26 cellular contexts compared by ENCODE assay signal in the genomic region with DNA sequence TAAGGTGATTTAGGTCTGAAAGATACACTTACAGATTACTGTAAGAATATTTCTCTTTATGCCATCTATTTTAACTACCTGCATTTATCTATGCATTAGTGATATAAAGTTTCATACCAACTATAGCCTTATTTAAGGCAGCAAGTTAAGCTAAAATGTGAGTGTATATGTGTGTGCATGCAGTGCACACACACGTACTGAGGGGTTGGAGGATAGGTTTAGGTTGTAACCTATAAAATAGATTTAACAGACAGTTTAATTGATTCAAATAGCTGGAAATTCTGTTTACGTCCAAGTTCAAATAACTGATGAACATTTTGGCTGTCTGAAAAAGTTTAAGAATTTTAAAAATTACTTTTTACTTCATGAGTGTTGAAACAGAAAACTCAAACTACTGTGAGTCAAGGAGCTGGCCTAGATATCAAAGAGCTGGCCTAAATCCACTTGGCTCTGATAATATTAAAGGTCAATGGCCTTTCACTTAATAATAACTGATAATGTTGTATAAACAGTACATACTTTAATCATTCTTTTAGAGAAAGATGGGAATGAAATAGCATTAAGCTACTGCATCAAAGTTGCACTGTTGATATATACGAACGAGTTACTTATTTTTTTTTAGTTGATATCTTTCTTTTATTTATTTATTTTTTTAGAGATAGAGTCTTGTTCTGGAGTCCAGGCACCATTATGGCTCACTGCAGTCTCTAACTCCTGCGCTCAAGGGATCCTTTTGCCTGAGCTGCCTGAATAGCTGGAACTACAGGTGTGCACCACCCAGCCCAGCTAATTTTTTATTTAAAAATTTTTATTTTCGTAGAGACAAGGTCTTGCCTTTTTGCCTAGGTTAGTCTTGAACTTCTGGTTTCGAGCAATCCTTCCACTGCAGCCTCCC. TPM values are rescaled to one million over a fixed set of nuclear protein-coding genes. Genes with fewer than 3 reads are reported as not detected.
A peak's percentile ranks its signal among the peaks of the same experiment; 100 is the strongest.
DNase-seq lines count a peak whose midpoint lies in the region; ATAC-seq, FAIRE-seq and TF ChIP-seq lines count a peak whose summit lies in the region.
"Had no signal": no experiment of that assay in that cellular context is flagged by ENCODE, and none has a peak within 500 bp of the region (broad histone marks: within the 10 kb centered on the region; RNA-seq: fewer than 3 reads in every experiment).

No MANE protein-coding gene starts in this region.

- TF ChIP-seq EP300 in SK-N-SH (IDR thresholded peaks at IDR 0.05; ENCODE audit: borderline replicate concordance in 1 of 2, low read depth in 1 of 2, low read length in 1 of 2): no peak

- H3K4me1 ChIP-seq in SK-N-SH (ENCODE audit: control insufficient read depth in 1 of 2, insufficient read depth in 2 of 2, low read depth in 1 of 2, low read length in 1 of 2): no peaks in the 10 kb centered on the region
- H3K4me1 ChIP-seq in left lung: peaks cover 0 to 5% of the 10 kb centered on the region in 2 donors
- H3K4me1 ChIP-seq in pancreas: peaks cover 0 to 26% (median 25%) of the 10 kb centered on the region in 3 donors
- H3K4me1 ChIP-seq: BE2C had no signal

- FAIRE-seq in pancreas (lab: Jason Lieb, UNC): no peak
- FAIRE-seq: GM18507, H1 had no signal

- no peaks in the 10 kb centered on the region for H3F3A ChIP-seq in SK-N-SH (replicated peaks; ENCODE audit: insufficient read depth)

- CTCF ChIA-PET in SK-N-SH (lab: Yijun Ruan, JAX): no interaction called here

- H3K4me3 ChIP-seq in SK-N-SH (ENCODE audit: low read depth in 2 of 2, low read length in 1 of 2) (no peak overlapping the region), choroid plexus epithelial cell (ENCODE audit: low read depth, low read length) (no peak overlapping the region), left lung (no peak overlapping the region), pancreas (no peak overlapping the region)
- H3K4me3 ChIP-seq: PC-9 had no signal

- no peaks in the 10 kb centered on the region for H3K79me2 ChIP-seq in SK-N-SH (ENCODE audit: insufficient read depth)

- POLR2A ChIA-PET in SK-N-SH (lab: Yijun Ruan, JAX): no interaction called here

- H3K9ac ChIP-seq in SK-N-SH: no peak overlapping the region
- H3K9ac ChIP-seq: KMS-11 had no signal

- H3K36me3 ChIP-seq in SK-N-SH (replicated peaks in 1 of 2; ENCODE audit: control insufficient read depth in 1 of 2, insufficient read depth in 2 of 2, low read length in 1 of 2) (no peaks in the 10 kb centered on the region), left lung (no peaks in the 10 kb centered on the region), pancreas (no peaks in the 10 kb centered on the region)

- ATAC-seq in SK-N-SH treated with all-trans-retinoic acid at 6 μM for 48 hours: no peak
- ATAC-seq in left lung: peak; percentile 83
- ATAC-seq in pancreas: peak; percentile 93 to 98 (median 94)
- no peak for ATAC-seq in HG03196 (IDR thresholded peaks at IDR 0.05; ENCODE audit: unreplicated experiment)

- H3K27me3 ChIP-seq in SK-N-SH (ENCODE audit: insufficient read depth) (no peaks in the 10 kb centered on the region), left lung (no peaks in the 10 kb centered on the region), pancreas (no peaks in the 10 kb centered on the region)
- H3K27me3 ChIP-seq: BE2C had no signal

- no peaks in the 10 kb centered on the region for H3K9me2 ChIP-seq in SK-N-SH

- no peak for TF ChIP-seq RAD21 in SK-N-SH (IDR thresholded peaks at IDR 0.05; ENCODE audit: low read length)

- no peak overlapping the region for H3K4me2 ChIP-seq in SK-N-SH
- H3K4me2 ChIP-seq: KMS-11, PC-9 had no signal

- H2AFZ ChIP-seq in SK-N-SH (ENCODE audit: low read depth): 0 out of 2 replicates have a peak overlapping the region, but pooled peaks have one; percentile 1
- H2AFZ ChIP-seq: PC-9 had no signal

- DNase-seq in SK-N-SH (no peak), choroid plexus epithelial cell (ENCODE audit: low read depth) (peak; percentile 5), left lung (no peak), pancreas (peak in 3 of 6 donors; percentile 33 to 55 (median 33)), posterior cingulate gyrus (no peak)
- no peak for DNase-seq in central memory CD4-positive, alpha-beta T cell
- DNase-seq: BE2C; Calu3; CD8-positive, alpha-beta memory T cell; DMS153; HCEC 1CT; MM.1S; NCI-H2029; NCI-H446 treated with DMSO at 0.1 percent for 48 hours; NCI-H526 treated with DMSO at 0.1 percent for 48 hours; PC-9; SHP77 had no signal

- H3K27ac ChIP-seq in SK-N-SH (ENCODE audit: low read depth in 2 of 2, low read length in 1 of 2) (no peak overlapping the region), left lung (peak overlapping the region in 1 of 2 donors; percentile 33), pancreas (peak overlapping the region in 2 of 4 donors; percentile 38 to 56)
- H3K27ac ChIP-seq: 22Rv1, KMS-11, PC-9 had no signal

- H4K20me1 ChIP-seq in SK-N-SH (ENCODE audit: insufficient read depth): no peaks in the 10 kb centered on the region

- H3K9me3 ChIP-seq in SK-N-SH (no peaks in the 10 kb centered on the region), left lung (peaks cover 0 to 8% of the 10 kb centered on the region in 2 donors), pancreas (no peaks in the 10 kb centered on the region)
- H3K9me3 ChIP-seq: BE2C had no signal

- no peak for TF ChIP-seq CTCF in SK-N-SH (IDR thresholded peaks at IDR 0.05)
- no peak for TF ChIP-seq CTCF in choroid plexus epithelial cell (conservative IDR thresholded peaks at IDR 0.05; ENCODE audit: low read depth, low read length)
- no peak for TF ChIP-seq CTCF in left lung (IDR thresholded peaks at IDR 0.05)
- no peak for TF ChIP-seq CTCF in pancreas (IDR thresholded peaks at IDR 0.05)

- 30% methylated on average over 7 of the region's 7 CpGs for WGBS in SK-N-SH (ENCODE audit: low lambda C conversion rate)
- WGBS in pancreas, 2 donors: 40 to 41% methylated on average over 7 of the region's 7 CpGs

- intact Hi-C loops in left lung (cut with DNase I): no loop called here
- intact Hi-C loops in pancreas (cut with DNase I): no loop called here
- intact Hi-C loops in posterior cingulate gyrus (cut with DNase I): no loop called here

TF ChIP-seq in SK-N-SH, 30 proteins besides CTCF, POLR2A, EP300 and RAD21 (continues in another document):
- TF ChIP-seq, protein P1, sequence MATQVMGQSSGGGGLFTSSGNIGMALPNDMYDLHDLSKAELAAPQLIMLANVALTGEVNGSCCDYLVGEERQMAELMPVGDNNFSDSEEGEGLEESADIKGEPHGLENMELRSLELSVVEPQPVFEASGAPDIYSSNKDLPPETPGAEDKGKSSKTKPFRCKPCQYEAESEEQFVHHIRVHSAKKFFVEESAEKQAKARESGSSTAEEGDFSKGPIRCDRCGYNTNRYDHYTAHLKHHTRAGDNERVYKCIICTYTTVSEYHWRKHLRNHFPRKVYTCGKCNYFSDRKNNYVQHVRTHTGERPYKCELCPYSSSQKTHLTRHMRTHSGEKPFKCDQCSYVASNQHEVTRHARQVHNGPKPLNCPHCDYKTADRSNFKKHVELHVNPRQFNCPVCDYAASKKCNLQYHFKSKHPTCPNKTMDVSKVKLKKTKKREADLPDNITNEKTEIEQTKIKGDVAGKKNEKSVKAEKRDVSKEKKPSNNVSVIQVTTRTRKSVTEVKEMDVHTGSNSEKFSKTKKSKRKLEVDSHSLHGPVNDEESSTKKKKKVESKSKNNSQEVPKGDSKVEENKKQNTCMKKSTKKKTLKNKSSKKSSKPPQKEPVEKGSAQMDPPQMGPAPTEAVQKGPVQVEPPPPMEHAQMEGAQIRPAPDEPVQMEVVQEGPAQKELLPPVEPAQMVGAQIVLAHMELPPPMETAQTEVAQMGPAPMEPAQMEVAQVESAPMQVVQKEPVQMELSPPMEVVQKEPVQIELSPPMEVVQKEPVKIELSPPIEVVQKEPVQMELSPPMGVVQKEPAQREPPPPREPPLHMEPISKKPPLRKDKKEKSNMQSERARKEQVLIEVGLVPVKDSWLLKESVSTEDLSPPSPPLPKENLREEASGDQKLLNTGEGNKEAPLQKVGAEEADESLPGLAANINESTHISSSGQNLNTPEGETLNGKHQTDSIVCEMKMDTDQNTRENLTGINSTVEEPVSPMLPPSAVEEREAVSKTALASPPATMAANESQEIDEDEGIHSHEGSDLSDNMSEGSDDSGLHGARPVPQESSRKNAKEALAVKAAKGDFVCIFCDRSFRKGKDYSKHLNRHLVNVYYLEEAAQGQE (IDR thresholded peaks at IDR 0.05; ENCODE audit: low read depth, low read length): no peak
- TF ChIP-seq TCF12 (IDR thresholded peaks at IDR 0.05) (no peak), EZH2phosphoT487 (IDR thresholded peaks at IDR 0.05; ENCODE audit: borderline replicate concordance, low read depth) (no peak)

TF ChIP-seq in SK-N-SH treated with all-trans-retinoic acid at 6 μM for 48 hours, 23 proteins besides CTCF, POLR2A, EP300 and RAD21 (continues in another document):
- TF ChIP-seq ISL1 (CRISPR knock-in tag; IDR thresholded peaks at IDR 0.05) (no peak), ESRRG (CRISPR knock-in tag; IDR thresholded peaks at IDR 0.05) (no peak)
- TF ChIP-seq, protein P2, sequence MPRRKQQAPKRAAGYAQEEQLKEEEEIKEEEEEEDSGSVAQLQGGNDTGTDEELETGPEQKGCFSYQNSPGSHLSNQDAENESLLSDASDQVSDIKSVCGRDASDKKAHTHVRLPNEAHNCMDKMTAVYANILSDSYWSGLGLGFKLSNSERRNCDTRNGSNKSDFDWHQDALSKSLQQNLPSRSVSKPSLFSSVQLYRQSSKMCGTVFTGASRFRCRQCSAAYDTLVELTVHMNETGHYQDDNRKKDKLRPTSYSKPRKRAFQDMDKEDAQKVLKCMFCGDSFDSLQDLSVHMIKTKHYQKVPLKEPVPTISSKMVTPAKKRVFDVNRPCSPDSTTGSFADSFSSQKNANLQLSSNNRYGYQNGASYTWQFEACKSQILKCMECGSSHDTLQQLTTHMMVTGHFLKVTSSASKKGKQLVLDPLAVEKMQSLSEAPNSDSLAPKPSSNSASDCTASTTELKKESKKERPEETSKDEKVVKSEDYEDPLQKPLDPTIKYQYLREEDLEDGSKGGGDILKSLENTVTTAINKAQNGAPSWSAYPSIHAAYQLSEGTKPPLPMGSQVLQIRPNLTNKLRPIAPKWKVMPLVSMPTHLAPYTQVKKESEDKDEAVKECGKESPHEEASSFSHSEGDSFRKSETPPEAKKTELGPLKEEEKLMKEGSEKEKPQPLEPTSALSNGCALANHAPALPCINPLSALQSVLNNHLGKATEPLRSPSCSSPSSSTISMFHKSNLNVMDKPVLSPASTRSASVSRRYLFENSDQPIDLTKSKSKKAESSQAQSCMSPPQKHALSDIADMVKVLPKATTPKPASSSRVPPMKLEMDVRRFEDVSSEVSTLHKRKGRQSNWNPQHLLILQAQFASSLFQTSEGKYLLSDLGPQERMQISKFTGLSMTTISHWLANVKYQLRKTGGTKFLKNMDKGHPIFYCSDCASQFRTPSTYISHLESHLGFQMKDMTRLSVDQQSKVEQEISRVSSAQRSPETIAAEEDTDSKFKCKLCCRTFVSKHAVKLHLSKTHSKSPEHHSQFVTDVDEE (CRISPR knock-in tag; IDR thresholded peaks at IDR 0.05): no peak

RNA-seq across cellular contexts. Expression of a gene that starts 13.8 kb away (rescaled TPM):
- 0.15 and 0.37 TPM in 2 replicates for polyA plus RNA-seq in SK-N-SH (2012; rRNA removed)
- 0.21 and 0.55 TPM in 2 replicates for polyA plus RNA-seq in SK-N-SH (2012; cell fraction: cytosol; rRNA removed)
- 0.04 and 0.36 TPM in 2 replicates for polyA plus RNA-seq in SK-N-SH (2012; cell fraction: nucleus; rRNA removed)
- total RNA-seq in left lung: 10 to 100 TPM; 14.3 to 20.8 TPM
- total RNA-seq in pancreas: 10 to 100 TPM; 17.3 to 28.8 (median 25.2) TPM
- 10 to 100 TPM in 1 of 2 donors, 1 to 10 TPM in 1; 7.9 to 19.4 TPM for polyA plus RNA-seq in pancreas
- total RNA-seq: Calu3; CD8-positive, alpha-beta memory T cell; PC-9; SK-MEL-5 had no signal
- polyA plus RNA-seq: CD14-positive monocyte; CD8-positive, alpha-beta memory T cell; IgD-negative memory B cell had no signal

Comparison
In these comparisons a context has a peak if more than half of its experiments do, and no peak if none do; other contexts are left out.
1. ATAC-seq: peak in left lung (single experiment) and pancreas (4 of 4); none in SK-N-SH treated with all-trans-retinoic acid at 6 μM for 48 hours (single experiment) and HG03196 (single experiment).